In the genomic region with DNA sequence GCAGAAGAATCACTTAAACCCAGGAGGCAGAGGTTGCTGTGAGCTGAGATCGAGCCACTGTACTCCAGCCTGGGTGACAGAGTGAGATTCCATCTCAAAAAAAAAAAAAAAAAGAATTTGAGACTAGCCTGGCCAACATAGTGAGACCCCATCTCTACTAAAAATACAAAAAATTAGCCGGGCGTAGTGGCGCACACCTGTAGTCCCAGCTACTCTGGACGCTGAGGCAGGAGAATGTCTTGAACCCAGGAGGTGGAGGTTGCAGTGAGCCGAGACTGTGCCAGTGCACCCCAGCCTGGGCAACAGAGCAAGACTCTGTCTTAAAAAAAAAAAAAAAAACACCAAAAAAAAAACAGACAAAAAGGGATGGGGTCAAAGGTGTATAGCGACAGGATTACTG, we compare ENCODE assay signal across 1 cellular context.
A peak's percentile ranks its signal among the peaks of the same experiment; 100 is the strongest.
TF ChIP-seq lines count a peak whose summit lies in the region.

No MANE protein-coding gene starts in this region.

TF ChIP-seq in HepG2, 621 proteins besides CTCF, POLR2A, EP300 and RAD21:
- peak; percentile 92 for TF ChIP-seq ZNF121 (CRISPR knock-in tag; IDR thresholded peaks at IDR 0.05)
- 0 out of 2 replicates have a peak, but pooled peaks have one; percentile 10 for TF ChIP-seq ZMYM3 (CRISPR knock-in tag; IDR thresholded peaks at IDR 0.05)
- TF ChIP-seq RCOR2 (CRISPR knock-in tag; IDR thresholded peaks at IDR 0.05): 0 out of 2 replicates have a peak, but pooled peaks have one; percentile 21
- 0 out of 2 replicates have a peak, but pooled peaks have one; percentile 9 for TF ChIP-seq KLF12 (CRISPR knock-in tag; IDR thresholded peaks at IDR 0.05; ENCODE audit: borderline replicate concordance)
